ENCODE assay signal across 12 cellular contexts in genomic region chr1:235207202-235207565, GRCh38. TPM values are rescaled to one million over a fixed set of nuclear protein-coding genes. Genes with fewer than 3 reads are reported as not detected.
A peak's percentile ranks its signal among the peaks of the same experiment; 100 is the strongest.
DNase-seq lines count a peak whose midpoint lies in the region; ATAC-seq and TF ChIP-seq lines count a peak whose summit lies in the region.
"Had no signal": no experiment of that assay in that cellular context is flagged by ENCODE, and none has a peak within 500 bp of the region (broad histone marks: within the 10 kb centered on the region; RNA-seq: fewer than 3 reads in every experiment).

No MANE protein-coding gene starts in this region.

- peak overlapping the region; percentile 21 for H3K27ac ChIP-seq in CD4-positive, alpha-beta T cell (ENCODE audit: low read depth, low read length)
- no peak overlapping the region for H3K27ac ChIP-seq in brain microvascular endothelial cell
- H3K27ac ChIP-seq in A673 (ENCODE audit: low read depth, low read length, poor library complexity, severe bottlenecking) = no peak overlapping the region
- H3K27ac ChIP-seq: heart left ventricle had no signal

- peak overlapping the region; percentile 67 for H3K27ac Mint-ChIP-seq in CD4-positive, alpha-beta T cell
- H3K27ac Mint-ChIP-seq in activated T-helper 2 cell treated with anti-CD3 and anti-CD28 coated beads, Interferon-gamma antibody, Interleukin-2, Interleukin-4, amounts not matched to agents 10 μg/mL and 5 μg/mL and 100 μg/mL, durations not matched to agents 14 hours and 24 hours and 36 hours = peak overlapping the region; percentile 92
- peak overlapping the region; percentile 5 to 14 for H3K27ac Mint-ChIP-seq in natural killer cell treated with Interleukin-12 subunit alpha and Interleukin-12 subunit beta and Interleukin-15 and Interleukin-18, amount 100 ng/mL, for 72 hours

- H3K9me3 Mint-ChIP-seq in CD4-positive, alpha-beta T cell = no peaks in the 10 kb centered on the region
- H3K9me3 Mint-ChIP-seq in activated T-helper 2 cell treated with anti-CD3 and anti-CD28 coated beads, Interferon-gamma antibody, Interleukin-2, Interleukin-4, amounts not matched to agents 10 μg/mL and 5 μg/mL and 100 μg/mL, durations not matched to agents 14 hours and 24 hours and 36 hours = no peaks in the 10 kb centered on the region
- H3K9me3 Mint-ChIP-seq in natural killer cell treated with Interleukin-12 subunit alpha and Interleukin-12 subunit beta and Interleukin-15 and Interleukin-18, amount 100 ng/mL, for 72 hours = no peaks in the 10 kb centered on the region

- DNase-seq in CD4-positive, alpha-beta T cell = peak; percentile 19 to 50 (median 36)
- DNase-seq in T follicular helper cell (ENCODE audit: low read depth) (peak; percentile 28), brain microvascular endothelial cell (no peak), NCI-H1930 (lab: John Stamatoyannopoulos, UW) (no peak), A673 (ENCODE audit: low spot score) (no peak)
- DNase-seq in activated T-helper 2 cell treated with anti-CD3 and anti-CD28 coated beads, Interferon-gamma antibody, Interleukin-2, Interleukin-4, amounts not matched to agents 10 μg/mL and 5 μg/mL and 100 μg/mL, durations not matched to agents 14 hours and 24 hours and 36 hours (ENCODE audit: low spot score) = peak; percentile 50
- no peak for DNase-seq in natural killer cell treated with Interleukin-12 subunit alpha and Interleukin-12 subunit beta and Interleukin-15 and Interleukin-18, amount 100 ng/mL, for 72 hours (ENCODE audit: low spot score)
- DNase-seq: C1 segment of cervical spinal cord, H7, heart left ventricle, NCI-H446 had no signal

- H3K9me3 ChIP-seq in CD4-positive, alpha-beta T cell (ENCODE audit: control insufficient read depth, low read length) = no peaks in the 10 kb centered on the region
- no peaks in the 10 kb centered on the region for H3K9me3 ChIP-seq in A673 (ENCODE audit: low read depth, low read length, poor library complexity, severe bottlenecking)
- H3K9me3 ChIP-seq: heart left ventricle had no signal

- H3K36me3 ChIP-seq in brain microvascular endothelial cell (replicated peaks) (peaks cover 12% of the 10 kb centered on the region), A673 (ENCODE audit: insufficient read depth, low read length, poor library complexity, severe bottlenecking) (no peaks in the 10 kb centered on the region)

- in situ Hi-C loops in brain microvascular endothelial cell (cut with HindIII; ENCODE audit: low pct_ligation_motif_present, low sequenced_read_pairs) = no loop called here

- peaks cover 39% of the 10 kb centered on the region for H3K36me3 Mint-ChIP-seq in CD4-positive, alpha-beta T cell (ENCODE audit: low read depth)
- H3K36me3 Mint-ChIP-seq in activated T-helper 2 cell treated with anti-CD3 and anti-CD28 coated beads, Interferon-gamma antibody, Interleukin-2, Interleukin-4, amounts not matched to agents 10 μg/mL and 5 μg/mL and 100 μg/mL, durations not matched to agents 14 hours and 24 hours and 36 hours (ENCODE audit: low read depth) = peaks cover 56% of the 10 kb centered on the region
- peaks cover 18% of the 10 kb centered on the region for H3K36me3 Mint-ChIP-seq in natural killer cell treated with Interleukin-12 subunit alpha and Interleukin-12 subunit beta and Interleukin-15 and Interleukin-18, amount 100 ng/mL, for 72 hours

- H3K4me3 ChIP-seq in brain microvascular endothelial cell (ENCODE audit: low read depth, low read length) = no peak overlapping the region
- no peak overlapping the region for H3K4me3 ChIP-seq in A673 (ENCODE audit: low read depth, low read length, poor library complexity, severe bottlenecking)
- H3K4me3 ChIP-seq: heart left ventricle had no signal

- POLR2A ChIA-PET in CD4-positive, alpha-beta T cell (lab: Charles Lee) = interaction anchor here (0.7 to 1.4 kb wide), 4 partner anchors 9 to 46 kb away, joined by 3 to 10 read pairs (median 4); partner anchors contain the start of gene RBM34
- POLR2A ChIA-PET in A673 (lab: Charles Lee; ENCODE audit: low non-redundant PET) = no interaction called here

- H3K27me3 ChIP-seq in CD4-positive, alpha-beta T cell (ENCODE audit: control insufficient read depth, insufficient read depth, low read length) = no peaks in the 10 kb centered on the region
- no peaks in the 10 kb centered on the region for H3K27me3 ChIP-seq in brain microvascular endothelial cell (replicated peaks)
- H3K27me3 ChIP-seq in A673 (replicated peaks; ENCODE audit: insufficient read depth, low read depth, low read length, poor library complexity) = no peaks in the 10 kb centered on the region
- H3K27me3 ChIP-seq: heart left ventricle had no signal

- TF ChIP-seq CTCF in CD4-positive, alpha-beta T cell (IDR thresholded peaks at IDR 0.05) = no peak
- no peak for TF ChIP-seq CTCF in brain microvascular endothelial cell (IDR thresholded peaks at IDR 0.05; ENCODE audit: low read depth, low read length, missing control alignments)
- TF ChIP-seq CTCF in A673 (conservative IDR thresholded peaks at IDR 0.05; ENCODE audit: low read depth, low read length) = no peak

- H3K27me3 Mint-ChIP-seq in CD4-positive, alpha-beta T cell = no peaks in the 10 kb centered on the region
- no peaks in the 10 kb centered on the region for H3K27me3 Mint-ChIP-seq in activated T-helper 2 cell treated with anti-CD3 and anti-CD28 coated beads, Interferon-gamma antibody, Interleukin-2, Interleukin-4, amounts not matched to agents 10 μg/mL and 5 μg/mL and 100 μg/mL, durations not matched to agents 14 hours and 24 hours and 36 hours (ENCODE audit: low read depth)
- H3K27me3 Mint-ChIP-seq in natural killer cell treated with Interleukin-12 subunit alpha and Interleukin-12 subunit beta and Interleukin-15 and Interleukin-18, amount 100 ng/mL, for 72 hours = no peaks in the 10 kb centered on the region

- intact Hi-C loops in CD4-positive, alpha-beta T cell (cut with DNase I, micrococcal nuclease) = loop anchor here in 1 of 2 experiments (2.0 kb wide), 1 partner anchor 46 kb away; the partner anchor contains the start of gene RBM34
- intact Hi-C loops in activated T-helper 2 cell treated with anti-CD3 and anti-CD28 coated beads, Interferon-gamma antibody, Interleukin-2, Interleukin-4, amounts not matched to agents 10 μg/mL and 5 μg/mL and 100 μg/mL, durations not matched to agents 14 hours and 24 hours and 36 hours (cut with micrococcal nuclease) = loop anchor here (2.0 to 5.0 kb wide), 4 partner anchors 40 to 208 kb away; partner anchors contain the start of gene RBM34
- intact Hi-C loops in A673 (cut with micrococcal nuclease; ENCODE audit: unreplicated experiment) = no loop called here

- CTCF ChIA-PET in CD4-positive, alpha-beta T cell (lab: Charles Lee) = interaction anchor here (0.9 to 2.2 kb wide), 2 partner anchors 10 to 12 kb away, joined by 3 to 7 read pairs; no protein-coding TSS in a partner anchor
- CTCF ChIA-PET in A673 (lab: Charles Lee) = no interaction called here

- H3K4me1 Mint-ChIP-seq in CD4-positive, alpha-beta T cell (ENCODE audit: low read depth) = peaks cover 34% of the 10 kb centered on the region
- peaks cover 30% of the 10 kb centered on the region for H3K4me1 Mint-ChIP-seq in activated T-helper 2 cell treated with anti-CD3 and anti-CD28 coated beads, Interferon-gamma antibody, Interleukin-2, Interleukin-4, amounts not matched to agents 10 μg/mL and 5 μg/mL and 100 μg/mL, durations not matched to agents 14 hours and 24 hours and 36 hours (ENCODE audit: low read depth)
- peaks cover 10 to 16% of the 10 kb centered on the region in 2 donors for H3K4me1 Mint-ChIP-seq in natural killer cell treated with Interleukin-12 subunit alpha and Interleukin-12 subunit beta and Interleukin-15 and Interleukin-18, amount 100 ng/mL, for 72 hours (ENCODE audit: low read depth in 2 of 2)

- no TSS peak for BruUV-seq in A673 (replicated peaks; lab: Mats Ljungman, UMichigan)

- H3K4me1 ChIP-seq in A673 (ENCODE audit: insufficient read depth, low read length, poor library complexity, severe bottlenecking) = no peaks in the 10 kb centered on the region
- H3K4me1 ChIP-seq: heart left ventricle had no signal

- ATAC-seq in CD4-positive, alpha-beta T cell (ENCODE audit: poor library complexity) = peak; percentile 86
- ATAC-seq in natural killer cell treated with Interleukin-12 subunit alpha and Interleukin-12 subunit beta and Interleukin-15 and Interleukin-18, amount 100 ng/mL, for 72 hours = peak in 1 of 2 donors; percentile 66
- ATAC-seq in GM21367 (IDR thresholded peaks at IDR 0.05; ENCODE audit: unreplicated experiment) = no peak
- ATAC-seq: heart left ventricle had no signal

- H3K4me3 Mint-ChIP-seq in CD4-positive, alpha-beta T cell = peak overlapping the region; percentile 30
- peak overlapping the region; percentile 26 for H3K4me3 Mint-ChIP-seq in activated T-helper 2 cell treated with anti-CD3 and anti-CD28 coated beads, Interferon-gamma antibody, Interleukin-2, Interleukin-4, amounts not matched to agents 10 μg/mL and 5 μg/mL and 100 μg/mL, durations not matched to agents 14 hours and 24 hours and 36 hours (ENCODE audit: low read depth)
- no peak overlapping the region for H3K4me3 Mint-ChIP-seq in natural killer cell treated with Interleukin-12 subunit alpha and Interleukin-12 subunit beta and Interleukin-15 and Interleukin-18, amount 100 ng/mL, for 72 hours

RNA-seq across cellular contexts. Expression of gene RBM34, which starts 46.1 kb away (rescaled TPM):
- 100 to 1,000 TPM; 195 to 218 TPM for total RNA-seq in CD4-positive, alpha-beta T cell
- 122 and 125 TPM in 2 replicates for total RNA-seq in activated T-helper 2 cell treated with anti-CD3 and anti-CD28 coated beads, Interferon-gamma antibody, Interleukin-2, Interleukin-4, amounts not matched to agents 10 μg/mL and 5 μg/mL and 100 μg/mL, durations not matched to agents 14 hours and 24 hours and 36 hours
- total RNA-seq in natural killer cell treated with Interleukin-12 subunit alpha and Interleukin-12 subunit beta and Interleukin-15 and Interleukin-18, amount 100 ng/mL, for 72 hours = 100 to 1,000 TPM; 104 to 132 TPM
- total RNA-seq in A673 (2021) = 67.2 and 69.4 TPM in 2 replicates

Comparison
In these comparisons a context has a peak if more than half of its experiments do, and no peak if none do; other contexts are left out.
1. DNase-seq: peak in CD4-positive, alpha-beta T cell (10 of 10), T follicular helper cell (single experiment) and activated T-helper 2 cell treated with anti-CD3 and anti-CD28 coated beads, Interferon-gamma antibody, Interleukin-2, Interleukin-4, amounts not matched to agents 10 μg/mL and 5 μg/mL and 100 μg/mL, durations not matched to agents 14 hours and 24 hours and 36 hours (single experiment); none in natural killer cell treated with Interleukin-12 subunit alpha and Interleukin-12 subunit beta and Interleukin-15 and Interleukin-18, amount 100 ng/mL, for 72 hours (single experiment), brain microvascular endothelial cell (single experiment), NCI-H1930 (0 of 2) and A673 (single experiment).
2. H3K27ac Mint-ChIP-seq: peak in every context shown above with its lines; median percentile 92 in activated T-helper 2 cell treated with anti-CD3 and anti-CD28 coated beads, Interferon-gamma antibody, Interleukin-2, Interleukin-4, amounts not matched to agents 10 μg/mL and 5 μg/mL and 100 μg/mL, durations not matched to agents 14 hours and 24 hours and 36 hours; 67 in CD4-positive, alpha-beta T cell; 10 in natural killer cell treated with Interleukin-12 subunit alpha and Interleukin-12 subunit beta and Interleukin-15 and Interleukin-18, amount 100 ng/mL, for 72 hours.